8 cellular contexts compared by ENCODE assay signal in the genomic region with DNA sequence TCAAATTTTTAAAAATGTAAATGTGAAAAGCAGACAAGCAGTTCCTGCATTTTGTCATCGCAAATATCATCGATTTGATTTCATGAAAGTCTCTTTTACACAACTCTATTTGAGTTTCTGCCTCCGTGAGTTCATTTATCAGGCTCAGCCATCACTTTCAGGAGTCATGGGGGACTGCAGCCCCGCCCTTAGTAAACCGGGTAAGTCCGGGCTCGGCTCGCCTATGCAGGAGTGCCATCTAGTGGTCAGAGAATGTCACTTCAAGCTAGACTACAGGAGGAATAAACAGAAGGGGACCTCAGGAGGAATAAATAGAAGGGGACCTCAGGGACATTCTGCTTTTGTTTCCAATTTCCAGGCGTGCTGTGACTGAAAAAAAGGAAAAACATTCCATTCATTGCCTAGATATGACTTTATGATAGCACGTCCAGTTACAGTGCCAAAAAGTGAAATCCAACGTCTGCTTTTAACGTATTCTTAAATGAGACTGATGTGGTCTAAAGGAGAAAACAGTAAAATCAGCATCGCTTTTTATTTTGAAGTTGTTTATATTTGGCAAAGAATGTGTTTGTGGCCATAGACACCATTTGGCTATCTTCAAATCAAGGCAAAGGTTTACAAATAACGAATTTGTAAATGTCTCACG.
DNase-seq lines count a peak whose midpoint lies in the region; ATAC-seq, FAIRE-seq and TF ChIP-seq lines count a peak whose summit lies in the region.

No MANE protein-coding gene starts in this region.

- peak; percentile 78 to 95 (median 92) for TF ChIP-seq CTCF in body of pancreas (IDR thresholded peaks at IDR 0.05)

- peak; percentile 38 for FAIRE-seq in TTC549 (lab: Jason Lieb, UNC)

- peak overlapping the region in 1 of 4 donors; percentile 2 for H3K27ac ChIP-seq in body of pancreas

- DNase-seq in SIG-M5 treated with dmso at 0.1 percent for 504 hours (lab: John Stamatoyannopoulos, UW; ENCODE audit: unreplicated experiment) (peak; percentile 69), SIG-M5 (lab: John Stamatoyannopoulos, UW) (no peak), NCI-H2029 treated with DMSO at 0.1 percent for 48 hours (lab: John Stamatoyannopoulos, UW) (peak; percentile 54), body of pancreas (peak; percentile 65 to 79 (median 76)), iPS-NIHi11 (ENCODE audit: low spot score) (peak; percentile 88), smooth muscle cell of the brain vasculature (ENCODE audit: low read depth, low spot score) (peak; percentile 54)

- H3K27me3 ChIP-seq in body of pancreas, result no peaks in the 10 kb centered on the region

- H3K4me3 ChIP-seq in body of pancreas, result no peak overlapping the region

- ATAC-seq in HG02885 (IDR thresholded peaks at IDR 0.05; ENCODE audit: poor library complexity, unreplicated experiment), result peak; percentile 99
- peak; percentile 91 for ATAC-seq in body of pancreas

- no peaks in the 10 kb centered on the region for H3K9me3 ChIP-seq in body of pancreas

- peaks cover 16% of the 10 kb centered on the region for H3K4me1 ChIP-seq in body of pancreas

- intact Hi-C loops in body of pancreas (cut with DNase I), result no loop called here

- no peaks in the 10 kb centered on the region for H3K36me3 ChIP-seq in body of pancreas (replicated peaks in 1 of 2; ENCODE audit: insufficient read depth in 1 of 2, low read depth in 2 of 2)

- TF ChIP-seq POLR2A in body of pancreas (IDR thresholded peaks at IDR 0.05), result no peak

- 3 to 5% methylated on average over 15 of the region's 15 CpGs for WGBS in body of pancreas, 2 donors
